Comparison of ENCODE assay signal across 22 cellular contexts in genomic region chr3:280691-281090, GRCh38.
DNase-seq lines count a peak whose midpoint lies in the region; ATAC-seq and TF ChIP-seq lines count a peak whose summit lies in the region.
"Had no signal": no experiment of that assay in that cellular context is flagged by ENCODE, and none has a peak within 500 bp of the region (broad histone marks: within the 10 kb centered on the region; RNA-seq: fewer than 3 reads in every experiment).

No MANE protein-coding gene starts in this region.

- peaks cover 42% of the 10 kb centered on the region for H3K4me1 Mint-ChIP-seq in stimulated activated memory B cell treated with anti-CD40 and anti-IgM and Interleukin-4, amounts not matched to agents 10 μg/mL and 1 μg/mL and 100 μg/mL, for 72 hours
- H3K4me1 Mint-ChIP-seq: CD4-positive, CD25-positive, alpha-beta regulatory T cell had no signal

- BruUV-seq in PC-9 (replicated peaks; lab: Mats Ljungman, UMichigan), result no TSS peak

- H3K4me3 ChIP-seq in SU-DHL-6 (ENCODE audit: insufficient read depth, low read length, poor library complexity, severe bottlenecking) (no peak overlapping the region), PC-9 (no peak overlapping the region)
- H3K4me3 ChIP-seq in effector memory CD4-positive, alpha-beta T cell (ENCODE audit: insufficient read depth, low read depth, low read length, poor library complexity, severe bottlenecking), result no peak overlapping the region
- H3K4me3 ChIP-seq: GM23248, K562 had no signal

- no peak for DNase-seq in PC-9
- DNase-seq in KG1 (lab: John Stamatoyannopoulos, UW), result no peak
- DNase-seq in effector memory CD4-positive, alpha-beta T cell, result no peak
- DNase-seq in activated CD4-positive, CD25-positive, alpha-beta regulatory T cell (lab: John Stamatoyannopoulos, UW), result no peak
- DNase-seq: ACHN; AML-193; Caco-2; CD4-positive, CD25-positive, alpha-beta regulatory T cell; GM23248; NCI-H1417 treated with DMSO at 0.1 percent for 48 hours; NCI-H1930; NCI-H69; OCI-M1; RPMI8226; SIG-M5 had no signal

- H3F3A ChIP-seq in SU-DHL-6 (ENCODE audit: insufficient read depth), result peaks cover 26% of the 10 kb centered on the region
- H3F3A ChIP-seq in PC-9 (ENCODE audit: insufficient read depth, low read depth), result no peaks in the 10 kb centered on the region

- H3K36me3 ChIP-seq in SU-DHL-6 (ENCODE audit: low read length) (0 out of 2 replicates have a peak, but pooled peaks cover 11% of the 10 kb centered on the region), PC-9 (ENCODE audit: low read depth) (no peaks in the 10 kb centered on the region)
- no peaks in the 10 kb centered on the region for H3K36me3 ChIP-seq in effector memory CD4-positive, alpha-beta T cell (ENCODE audit: control insufficient read depth, insufficient read depth, low read length)

- no peaks in the 10 kb centered on the region; the same call in 1 of the 2 replicates for H3K79me2 ChIP-seq in SU-DHL-6 (ENCODE audit: insufficient read depth, low read length)
- H3K79me2 ChIP-seq in PC-9 (ENCODE audit: low read depth), result no peaks in the 10 kb centered on the region

- H3K9me2 ChIP-seq in SU-DHL-6 (replicated peaks; ENCODE audit: insufficient read depth, low read length) (no peaks in the 10 kb centered on the region), PC-9 (ENCODE audit: insufficient read depth) (no peaks in the 10 kb centered on the region)

- ATAC-seq in GM18907 (IDR thresholded peaks at IDR 0.05; ENCODE audit: unreplicated experiment) (peak; percentile 26), HG03066 (IDR thresholded peaks at IDR 0.05; ENCODE audit: low read depth, unreplicated experiment) (peak; percentile 23)
- ATAC-seq in stimulated activated memory B cell treated with anti-CD40 and anti-IgM and Interleukin-4, amounts not matched to agents 10 μg/mL and 1 μg/mL and 100 μg/mL, for 72 hours, result no peak
- ATAC-seq: HCT116, K562 had no signal

- TF ChIP-seq CTCF in SU-DHL-6 (IDR thresholded peaks at IDR 0.05; ENCODE audit: insufficient read depth, low read length, poor library complexity, severe bottlenecking), result no peak
- no peak for TF ChIP-seq CTCF in PC-9 (conservative IDR thresholded peaks at IDR 0.05)

- no peaks in the 10 kb centered on the region for H3K27me3 ChIP-seq in SU-DHL-6 (ENCODE audit: low read length)
- no peaks in the 10 kb centered on the region for H3K27me3 ChIP-seq in PC-9 (ENCODE audit: insufficient read depth, low read depth)
- no peaks in the 10 kb centered on the region for H3K27me3 ChIP-seq in effector memory CD4-positive, alpha-beta T cell (replicated peaks; ENCODE audit: control insufficient read depth, insufficient read depth, low read length, poor library complexity, severe bottlenecking)

- CTCF ChIA-PET in PC-9 (lab: Charles Lee), result no interaction called here

- peak overlapping the region; percentile 57; the same call in 1 of the 2 replicates for H3K9ac ChIP-seq in SU-DHL-6 (ENCODE audit: low read length)
- H3K9ac ChIP-seq: GM23248 had no signal

- peaks cover 11% of the 10 kb centered on the region for H3K36me3 Mint-ChIP-seq in stimulated activated memory B cell treated with anti-CD40 and anti-IgM and Interleukin-4, amounts not matched to agents 10 μg/mL and 1 μg/mL and 100 μg/mL, for 72 hours
- H3K36me3 Mint-ChIP-seq: CD4-positive, CD25-positive, alpha-beta regulatory T cell had no signal

- no peaks in the 10 kb centered on the region for H4K20me1 ChIP-seq in SU-DHL-6 (ENCODE audit: low read depth, low read length)
- H4K20me1 ChIP-seq in PC-9 (ENCODE audit: insufficient read depth), result no peaks in the 10 kb centered on the region

- H3K27me3 Mint-ChIP-seq in stimulated activated memory B cell treated with anti-CD40 and anti-IgM and Interleukin-4, amounts not matched to agents 10 μg/mL and 1 μg/mL and 100 μg/mL, for 72 hours, result no peaks in the 10 kb centered on the region
- H3K27me3 Mint-ChIP-seq: CD4-positive, CD25-positive, alpha-beta regulatory T cell had no signal

- peak overlapping the region; percentile 78 for H3K27ac Mint-ChIP-seq in stimulated activated memory B cell treated with anti-CD40 and anti-IgM and Interleukin-4, amounts not matched to agents 10 μg/mL and 1 μg/mL and 100 μg/mL, for 72 hours
- H3K27ac Mint-ChIP-seq: CD4-positive, CD25-positive, alpha-beta regulatory T cell; T-helper 1 cell treated with Interleukin-12 subunit alpha and Interleukin-12 subunit beta and Interleukin-4 antibody, amounts not matched to agents 30 μg/mL and 1 μg/mL, for 36 hours had no signal

- POLR2A ChIA-PET in PC-9 (lab: Charles Lee; ENCODE audit: unreplicated experiment), result no interaction called here

- H3K27ac ChIP-seq in SU-DHL-6 (ENCODE audit: low read depth, low read length) (peak overlapping the region; percentile 99), PC-9 (no peak overlapping the region)
- no peak overlapping the region for H3K27ac ChIP-seq in effector memory CD4-positive, alpha-beta T cell (ENCODE audit: insufficient read depth, low read length, poor library complexity, severe bottlenecking)
- H3K27ac ChIP-seq: GM23248 had no signal

- H3K4me2 ChIP-seq in SU-DHL-6 (ENCODE audit: low read depth, low read length, poor library complexity, severe bottlenecking) (peak overlapping the region; percentile 95), PC-9 (no peak overlapping the region)

- H3K4me1 ChIP-seq in PC-9 (replicated peaks; ENCODE audit: insufficient read depth), result no peaks in the 10 kb centered on the region
- H3K4me1 ChIP-seq in effector memory CD4-positive, alpha-beta T cell (ENCODE audit: control insufficient read depth, insufficient read depth, low read length, poor library complexity, severe bottlenecking), result no peaks in the 10 kb centered on the region
- H3K4me1 ChIP-seq: Caco-2 had no signal

- intact Hi-C loops in PC-9 (cut with micrococcal nuclease; ENCODE audit: unreplicated experiment), result no loop called here

- H3K9me3 ChIP-seq in SU-DHL-6 (ENCODE audit: insufficient read depth, low read length) (no peaks in the 10 kb centered on the region), PC-9 (ENCODE audit: insufficient read depth, low read depth) (no peaks in the 10 kb centered on the region)
- no peaks in the 10 kb centered on the region for H3K9me3 ChIP-seq in effector memory CD4-positive, alpha-beta T cell (ENCODE audit: control insufficient read depth, low read length)
- H3K9me3 ChIP-seq: Caco-2 had no signal

- peak overlapping the region; percentile 12 for H2AFZ ChIP-seq in SU-DHL-6 (ENCODE audit: low read depth, low read length, severe bottlenecking)
- H2AFZ ChIP-seq in PC-9, result no peak overlapping the region
- H2AFZ ChIP-seq: GM23248 had no signal

- H3K4me3 Mint-ChIP-seq in stimulated activated memory B cell treated with anti-CD40 and anti-IgM and Interleukin-4, amounts not matched to agents 10 μg/mL and 1 μg/mL and 100 μg/mL, for 72 hours, result no peak overlapping the region
- H3K4me3 Mint-ChIP-seq: CD4-positive, CD25-positive, alpha-beta regulatory T cell; T-helper 1 cell treated with Interleukin-12 subunit alpha and Interleukin-12 subunit beta and Interleukin-4 antibody, amounts not matched to agents 30 μg/mL and 1 μg/mL, for 36 hours had no signal

- H3K9me3 Mint-ChIP-seq in stimulated activated memory B cell treated with anti-CD40 and anti-IgM and Interleukin-4, amounts not matched to agents 10 μg/mL and 1 μg/mL and 100 μg/mL, for 72 hours, result peaks cover 6% of the 10 kb centered on the region
- H3K9me3 Mint-ChIP-seq: T-helper 1 cell treated with Interleukin-12 subunit alpha and Interleukin-12 subunit beta and Interleukin-4 antibody, amounts not matched to agents 30 μg/mL and 1 μg/mL, for 36 hours had no signal
